ENCODE assay signal across 24 cellular contexts in genomic region chr6:136901212-136901784, GRCh38. TPM values are rescaled to one million over a fixed set of nuclear protein-coding genes. Genes with fewer than 3 reads are reported as not detected.
"Had no signal": no experiment of that assay in that cellular context is flagged by ENCODE, and none has a peak within 500 bp of the region (broad histone marks: within the 10 kb centered on the region; RNA-seq: fewer than 3 reads in every experiment).

No MANE protein-coding gene starts in this region.

- H3K4me3 ChIP-seq: cardiac muscle cell, MG63, PC-9 had no signal

- ATAC-seq: activated T-cell treated with anti-CD3 and anti-CD28 coated beads, Interleukin-2, amount 50 U/mL, for 4 hours had no signal

- H3K27ac ChIP-seq: brain microvascular endothelial cell, cardiac muscle cell, PC-9 had no signal

- H3K27me3 ChIP-seq: brain microvascular endothelial cell, cardiac muscle cell, MG63 had no signal

- H3K36me3 ChIP-seq: brain microvascular endothelial cell, cardiac muscle cell, MG63 had no signal

- H2AFZ ChIP-seq: PC-9 had no signal

- H3K4me2 ChIP-seq: PC-9 had no signal

- DNase-seq: activated CD4-positive, alpha-beta memory T cell treated with anti-CD3 and anti-CD28 coated beads for 36 hours; activated CD4-positive, alpha-beta T cell treated with anti-CD3 and anti-CD28 coated beads, Interleukin-2, amount 10 ng/mL, durations not matched to agents 7 days and 5 days; activated CD4-positive, CD25-positive, alpha-beta regulatory T cell; activated CD8-positive, alpha-beta memory T cell treated with anti-CD3 and anti-CD28 coated beads for 24 hours; activated effector memory CD4-positive, alpha-beta T cell treated with anti-CD3 and anti-CD28 coated beads, Interleukin-2, amount 50 U/mL, for 16 hours; activated naive CD4-positive, alpha-beta T cell treated with anti-CD3 and anti-CD28 coated beads, Interleukin-2, amount 10 ng/mL, durations not matched to agents 7 days and 5 days; activated naive CD8-positive, alpha-beta T cell treated with anti-CD3 and anti-CD28 coated beads for 36 hours; activated T-cell treated with anti-CD3 and anti-CD28 coated beads, Interleukin-2, amount 50 U/mL, for 4 hours; brain microvascular endothelial cell; MG63; NCI-H1048; NCI-H146; NCI-H187 treated with DMSO at 0.1 percent for 48 hours; NCI-H2081 treated with DMSO at 0.1 percent for 48 hours; NCI-H2171; NCI-H2227 treated with DMSO at 0.1 percent for 48 hours; NCI-H526; NCI-H774; NK-92 treated with Interleukin-12 subunit alpha and Interleukin-12 subunit beta, amount 100 ng/mL, for 24 hours; PC-9; SHP77 treated with DMSO at 0.1 percent for 48 hours had no signal

- H3K9me3 ChIP-seq: MG63 had no signal

RNA-seq across cellular contexts. Expression of gene SLC35D3, which starts 20.8 kb away (rescaled TPM):
- total RNA-seq: activated CD4-positive, alpha-beta memory T cell treated with anti-CD3 and anti-CD28 coated beads for 36 hours; activated CD4-positive, alpha-beta T cell treated with anti-CD3 and anti-CD28 coated beads, Interleukin-2, amount 10 ng/mL, durations not matched to agents 7 days and 5 days; activated naive CD8-positive, alpha-beta T cell treated with anti-CD3 and anti-CD28 coated beads for 36 hours; activated T-cell treated with anti-CD3 and anti-CD28 coated beads, Interleukin-2, amount 50 U/mL, for 4 hours; NCI-H460; PC-9; SK-MEL-5 had no signal
